In genomic region chr13:97261254-97262015, GRCh38 we compare ENCODE assay signal across 9 cellular contexts. TPM values are rescaled to one million over a fixed set of nuclear protein-coding genes. Genes with fewer than 3 reads are reported as not detected.
A peak's percentile ranks its signal among the peaks of the same experiment; 100 is the strongest.
DNase-seq lines count a peak whose midpoint lies in the region; ATAC-seq, FAIRE-seq and TF ChIP-seq lines count a peak whose summit lies in the region.
"Had no signal": no experiment of that assay in that cellular context is flagged by ENCODE, and none has a peak within 500 bp of the region (broad histone marks: within the 10 kb centered on the region; RNA-seq: fewer than 3 reads in every experiment).

No MANE protein-coding gene starts in this region.

- peak overlapping the region; percentile 13 for H3K4me2 ChIP-seq in HepG2 (ENCODE audit: low read depth, low read length)

- intact Hi-C loops in HepG2 (cut with micrococcal nuclease; ENCODE audit: unreplicated experiment): no loop called here
- intact Hi-C loops in thyroid gland (cut with DNase I): no loop called here

- H3K4me1 ChIP-seq in HepG2 (ENCODE audit: insufficient read depth, low read length) (peaks cover 82% of the 10 kb centered on the region), thyroid gland (peaks cover 28 to 62% of the 10 kb centered on the region in 2 donors)

- TF ChIP-seq EP300 in HepG2 (IDR thresholded peaks at IDR 0.05; ENCODE audit: low read depth in 2 of 2, low read length in 2 of 2) (no peak), HepG2 (CRISPR knock-in tag; IDR thresholded peaks at IDR 0.05; ENCODE audit: borderline replicate concordance) (no peak)

- H3K36me3 ChIP-seq in HepG2 (replicated peaks in 1 of 2; ENCODE audit: control insufficient read depth in 1 of 2, insufficient read depth in 2 of 2, low read length in 2 of 2): peaks cover 18 to 41% of the 10 kb centered on the region in 2 experiments
- no peaks in the 10 kb centered on the region for H3K36me3 ChIP-seq in thyroid gland

- DNase-seq in activated CD4-positive, alpha-beta T cell treated with anti-CD3 and anti-CD28 coated beads, Interleukin-2, amount 50 U/mL, for 48 hours: peak; percentile 19 to 29
- no peak for DNase-seq in HepG2 (ENCODE audit: low spot score)
- no peak for DNase-seq in HuH-7 (ENCODE audit: low spot score)
- no peak for DNase-seq in effector CD4-positive, alpha-beta T cell
- DNase-seq in thyroid gland: no peak

- WGBS in HepG2 (ENCODE audit: low lambda C conversion rate): 91% methylated on average over 10 of the region's 10 CpGs
- 78 to 88% methylated on average over 10 of the region's 10 CpGs for WGBS in thyroid gland, 2 donors

- peaks cover 95% of the 10 kb centered on the region for H3K79me2 ChIP-seq in HepG2 (ENCODE audit: insufficient read depth, low read length)

- CTCF ChIA-PET in HepG2 (lab: Yijun Ruan, JAX; ENCODE audit: low intra/inter-chr PET ratio, low total read pairs): no interaction called here

- TF ChIP-seq CTCF in HepG2 (CRISPR knock-in tag; IDR thresholded peaks at IDR 0.05): no peak
- no peak for TF ChIP-seq CTCF in thyroid gland (IDR thresholded peaks at IDR 0.05)

- no peak for TF ChIP-seq RAD21 in HepG2 (CRISPR knock-in tag; IDR thresholded peaks at IDR 0.05)

- H3K27me3 ChIP-seq in HepG2 (ENCODE audit: control insufficient read depth in 1 of 2, insufficient read depth in 2 of 2, low read length in 2 of 2) (no peaks in the 10 kb centered on the region), thyroid gland (no peaks in the 10 kb centered on the region)

- no peak overlapping the region for H3K9ac ChIP-seq in HepG2 (ENCODE audit: insufficient read depth, low read depth, low read length)

- TF ChIP-seq POLR2A in HepG2 (IDR thresholded peaks at IDR 0.05; ENCODE audit: insufficient read depth in 1 of 2, low read depth in 2 of 2, low read length in 2 of 2) (no peak), thyroid gland (IDR thresholded peaks at IDR 0.05) (no peak)

- peaks cover 8% of the 10 kb centered on the region for H4K20me1 ChIP-seq in HepG2 (ENCODE audit: insufficient read depth, low read length)

- FAIRE-seq in HepG2 (lab: Jason Lieb, UNC): no peak
- FAIRE-seq: bronchial epithelial cell had no signal

- H3K4me3 ChIP-seq in HepG2 (replicated peaks in 1 of 3; ENCODE audit: insufficient read depth in 1 of 3, low read depth in 2 of 3, low read length in 3 of 3) (no peak overlapping the region), thyroid gland (replicated peaks in 1 of 3) (no peak overlapping the region)

- no peak overlapping the region for H2AFZ ChIP-seq in HepG2 (ENCODE audit: low read length)

- ATAC-seq in GM18868 (IDR thresholded peaks at IDR 0.05; ENCODE audit: unreplicated experiment): peak; percentile 76
- ATAC-seq in HG02678 (IDR thresholded peaks at IDR 0.05; ENCODE audit: unreplicated experiment): peak; percentile 64
- ATAC-seq in HepG2: no peak
- ATAC-seq in HG02571 (IDR thresholded peaks at IDR 0.05; ENCODE audit: unreplicated experiment): no peak

- H3K27ac ChIP-seq in HepG2 (ENCODE audit: extremely low read length, insufficient read depth, low read length): peak overlapping the region; percentile 92
- H3K27ac ChIP-seq in thyroid gland: no peak overlapping the region

- H3K9me3 ChIP-seq in HepG2 (ENCODE audit: low read length): no peaks in the 10 kb centered on the region
- H3K9me3 ChIP-seq in thyroid gland: no peaks in the 10 kb centered on the region

- POLR2A ChIA-PET in HepG2 (lab: Yijun Ruan, JAX): interaction anchor here (1.7 to 2.3 kb wide), 2 partner anchors 14 to 39 kb away, joined by 10 to 12 read pairs; partner anchors contain the start of gene MBNL2

- BruUV-seq in HepG2 (replicated peaks; lab: Mats Ljungman, UMichigan): no TSS peak

- in situ Hi-C loops in HepG2 (cut with HindIII; ENCODE audit: extremely low pct_ligation_motif_present, low pct_unique_long_range_greater_than_20kb): no loop called here

TF ChIP-seq in HepG2, 621 proteins besides CTCF, POLR2A, EP300 and RAD21 (continues in another document):
- no peak for TF ChIP-seq ZNF275 (CRISPR knock-in tag; IDR thresholded peaks at IDR 0.05; ENCODE audit: borderline replicate concordance)
- TF ChIP-seq ATF4 (CRISPR knock-in tag; IDR thresholded peaks at IDR 0.05): 0 out of 4 replicates have a peak, but pooled peaks of 1 of the 2 experiments have one; percentile 33
- peak; percentile 50 for TF ChIP-seq HNF4A (CRISPR knock-in tag; IDR thresholded peaks at IDR 0.05)
- TF ChIP-seq SP140L (CRISPR knock-in tag; IDR thresholded peaks at IDR 0.05; ENCODE audit: borderline replicate concordance): no peak
- 0 out of 2 replicates have a peak, but pooled peaks have one; percentile 13 for TF ChIP-seq MED1 (CRISPR knock-in tag; IDR thresholded peaks at IDR 0.05)
- no peak for TF ChIP-seq ZBTB46 (CRISPR knock-in tag; IDR thresholded peaks at IDR 0.05; ENCODE audit: borderline replicate concordance)
- 0 out of 2 replicates have a peak, but pooled peaks have one; percentile 21 for TF ChIP-seq BORCS8-MEF2B (CRISPR knock-in tag; IDR thresholded peaks at IDR 0.05)
- peak; percentile 21; the same call in 1 of the 2 replicates for TF ChIP-seq GATAD2A (CRISPR knock-in tag; IDR thresholded peaks at IDR 0.05)
- no peak for TF ChIP-seq SKI (IDR thresholded peaks at IDR 0.05; ENCODE audit: partially characterized antibody)
- TF ChIP-seq SOX13 (IDR thresholded peaks at IDR 0.05): no peak
- peak in 1 of 2 experiments; percentile 34; a peak in 1 of 4 replicates for TF ChIP-seq SOX13 (CRISPR knock-in tag; conservative IDR thresholded peaks at IDR 0.05 in 1 of 2, IDR thresholded peaks at IDR 0.05 in 1 of 2)

RNA-seq across cellular contexts. Expression of gene MBNL2, which starts 39.3 kb away (rescaled TPM):
- total RNA-seq in HepG2 (2016; rRNA removed; fragmentation: Illumina TruSeq; extraction: Trizol): 30.8 and 48.1 TPM in 2 replicates
- total RNA-seq in HepG2 (2016; cell fraction: cytosol; rRNA removed; fragmentation: Illumina TruSeq; extraction: Trizol; ENCODE audit: low read depth): 4.0 and 5.0 TPM in 2 replicates
- 27.9 and 48.3 TPM in 2 replicates for total RNA-seq in HepG2 (2016; cell fraction: insoluble cytoplasmic fraction; rRNA removed; fragmentation: Illumina TruSeq; extraction: Trizol)
- total RNA-seq in HepG2 (2016; cell fraction: membrane; rRNA removed; fragmentation: Illumina TruSeq; extraction: Trizol): 15.6 and 16.3 TPM in 2 replicates
- 50.3 and 53.0 TPM in 2 replicates for total RNA-seq in HepG2 (2016; cell fraction: nucleus; rRNA removed; fragmentation: Illumina TruSeq; extraction: Trizol)
- 59.0 and 62.9 TPM in 2 replicates for polyA plus RNA-seq in HepG2 (2011; rRNA removed)
- 44.6 and 63.1 TPM in 2 replicates for polyA plus RNA-seq in HepG2 (2011; cell fraction: cytosol; rRNA removed)
- 78.5 and 95.6 TPM in 2 replicates for polyA plus RNA-seq in HepG2 (2011; cell fraction: nucleus; rRNA removed)
- polyA plus RNA-seq in HepG2 (2012): 49.8 and 59.5 TPM in 2 replicates
- 0.49 and 0.73 TPM in 2 replicates for polyA plus RNA-seq in HepG2 (2016; cell fraction: cytosol; fragmentation: Illumina TruSeq; extraction: Trizol; ENCODE audit: low read depth)
- 27.4 and 31.9 TPM in 2 replicates for polyA plus RNA-seq in HepG2 (2016; cell fraction: insoluble cytoplasmic fraction; fragmentation: Illumina TruSeq; extraction: Trizol; ENCODE audit: low read depth)
- 4.4 and 4.9 TPM in 2 replicates for polyA plus RNA-seq in HepG2 (2016; cell fraction: membrane; fragmentation: Illumina TruSeq; extraction: Trizol; ENCODE audit: low read depth)
- 32.1 and 37.5 TPM in 2 replicates for polyA plus RNA-seq in HepG2 (2016; cell fraction: nucleus; fragmentation: Illumina TruSeq; extraction: Trizol; ENCODE audit: insufficient read depth, low read depth)
- polyA minus RNA-seq in HepG2 (2011; rRNA and poly(A)+ RNA removed; ENCODE audit: low replicate concordance): 48.4 and 211 TPM in 2 replicates
- 125 and 134 TPM in 2 replicates for polyA minus RNA-seq in HepG2 (2011; cell fraction: cytosol; rRNA and poly(A)+ RNA removed)
- polyA minus RNA-seq in HepG2 (2011; cell fraction: nucleus; rRNA and poly(A)+ RNA removed): 274 and 278 TPM in 2 replicates
- total RNA-seq in thyroid gland: 10 to 100 TPM; 93.4 to 99.9 (median 98.3) TPM

Comparison
In these comparisons a context has a peak if more than half of its experiments do, and no peak if none do; other contexts are left out.
1. ATAC-seq: peak in GM18868 (single experiment) and HG02678 (single experiment); none in HepG2 (single experiment) and HG02571 (single experiment).
2. DNase-seq: peak in activated CD4-positive, alpha-beta T cell treated with anti-CD3 and anti-CD28 coated beads, Interleukin-2, amount 50 U/mL, for 48 hours (2 of 2); none in HepG2 (single experiment), HuH-7 (single experiment), effector CD4-positive, alpha-beta T cell (single experiment) and thyroid gland (0 of 2).